In the genomic region with DNA sequence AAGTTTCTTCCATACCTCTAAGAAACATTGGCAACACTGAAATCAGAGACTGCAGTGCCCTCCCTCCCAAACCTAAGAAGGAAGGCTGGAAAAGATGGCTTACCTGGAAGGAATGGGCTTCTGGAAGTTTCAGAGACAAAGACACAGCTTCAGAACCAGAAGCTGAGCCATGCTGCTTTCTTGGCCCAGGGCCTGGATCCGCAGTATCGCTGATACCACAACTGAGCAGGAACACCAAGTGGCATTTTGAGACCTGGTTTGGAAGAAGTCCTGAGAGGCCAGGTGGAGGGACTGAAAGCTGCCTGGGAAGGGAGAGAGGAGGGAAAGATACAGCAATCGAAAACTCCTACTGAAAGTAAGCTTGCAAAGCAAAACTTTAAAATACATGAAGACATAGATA, we compare ENCODE assay signal across 16 cellular contexts. TPM values are rescaled to one million over a fixed set of nuclear protein-coding genes. Genes with fewer than 3 reads are reported as not detected.
DNase-seq lines count a peak whose midpoint lies in the region; ATAC-seq and TF ChIP-seq lines count a peak whose summit lies in the region.
"Had no signal": no experiment of that assay in that cellular context is flagged by ENCODE, and none has a peak within 500 bp of the region (broad histone marks: within the 10 kb centered on the region; RNA-seq: fewer than 3 reads in every experiment).

No MANE protein-coding gene starts in this region.

- no peak overlapping the region for H3K27ac Mint-ChIP-seq in T-helper 17 cell
- H3K27ac Mint-ChIP-seq in memory B cell, result peak overlapping the region; percentile 79

- H3K4me1 ChIP-seq in BLaER1 treated with 17β-estradiol and CSF1 and Interleukin-3, amounts not matched to agents 10 nM and 100 nM, result peaks cover 8 to 28% (median 17%) of the 10 kb centered on the region in 10 experiments
- H3K4me1 ChIP-seq in esophagus muscularis mucosa, result no peaks in the 10 kb centered on the region
- H3K4me1 ChIP-seq: BE2C, vagina had no signal

- TF ChIP-seq CTCF in GM12864 (IDR thresholded peaks at IDR 0.05; ENCODE audit: low read depth, low read length, missing control alignments), result no peak
- no peak for TF ChIP-seq CTCF in esophagus muscularis mucosa (IDR thresholded peaks at IDR 0.05)

- no peaks in the 10 kb centered on the region for H3K9me3 Mint-ChIP-seq in memory B cell

- H3K36me3 ChIP-seq in BLaER1 treated with 17β-estradiol and CSF1 and Interleukin-3, amounts not matched to agents 10 nM and 100 nM, result no peaks in the 10 kb centered on the region
- no peaks in the 10 kb centered on the region for H3K36me3 ChIP-seq in esophagus muscularis mucosa
- H3K36me3 ChIP-seq: BE2C, vagina had no signal

- no peaks in the 10 kb centered on the region for H4K20me1 ChIP-seq in BLaER1 treated with 17β-estradiol and CSF1 and Interleukin-3, amounts not matched to agents 10 nM and 100 nM

- H3K27me3 ChIP-seq in BLaER1 treated with 17β-estradiol and CSF1 and Interleukin-3, amounts not matched to agents 10 nM and 100 nM, result no peaks in the 10 kb centered on the region
- H3K27me3 ChIP-seq in esophagus muscularis mucosa, result no peaks in the 10 kb centered on the region
- H3K27me3 ChIP-seq: BE2C, vagina had no signal

- intact Hi-C loops in esophagus muscularis mucosa (cut with DNase I), result no loop called here

- no peak overlapping the region for H3K4me3 ChIP-seq in BLaER1 treated with 17β-estradiol and CSF1 and Interleukin-3, amounts not matched to agents 10 nM and 100 nM
- H3K4me3 ChIP-seq in GM12864 (ENCODE audit: low read depth, low read length) (peak overlapping the region; percentile 49), esophagus muscularis mucosa (no peak overlapping the region)
- H3K4me3 ChIP-seq: lung, SK-N-MC, vagina had no signal

- peak overlapping the region; percentile 2 to 78 (median 69); a peak in 18 of 22 replicates for H3K4me2 ChIP-seq in BLaER1 treated with 17β-estradiol and CSF1 and Interleukin-3, amounts not matched to agents 10 nM and 100 nM

- 87% methylated on average over 3 of the region's 3 CpGs for WGBS in esophagus muscularis mucosa

- no peak for DNase-seq in GM12864 (ENCODE audit: low read depth)
- DNase-seq in T-helper 17 cell, result no peak
- no peak for DNase-seq in memory B cell (ENCODE audit: low spot score in 2 of 2)
- no peak for DNase-seq in stimulated activated CD4-positive, alpha-beta T cell treated with anti-CD3 and anti-CD28 coated beads, Interleukin-4, amount 100 ng/mL, for 24 hours
- DNase-seq in NCI-H1436 (lab: John Stamatoyannopoulos, UW), result no peak
- no peak for DNase-seq in esophagus muscularis mucosa (ENCODE audit: extremely low spot score)
- DNase-seq: BE2C; caudate nucleus; foreskin melanocyte; KG1; NCI-H1417 treated with DMSO at 0.1 percent for 48 hours; stimulated activated CD4-positive, alpha-beta T cell treated with anti-CD3 and anti-CD28 coated beads, Interleukin-4, amount 100 ng/mL, for 1 hour had no signal

- no peaks in the 10 kb centered on the region for H3K27me3 Mint-ChIP-seq in T-helper 17 cell
- no peaks in the 10 kb centered on the region for H3K27me3 Mint-ChIP-seq in memory B cell

- H3K27ac ChIP-seq in BLaER1 treated with 17β-estradiol and CSF1 and Interleukin-3, amounts not matched to agents 10 nM and 100 nM, result no peak overlapping the region
- no peak overlapping the region for H3K27ac ChIP-seq in esophagus muscularis mucosa (replicated peaks in 1 of 4)
- H3K27ac ChIP-seq: SK-N-MC, vagina had no signal

- H3K36me3 Mint-ChIP-seq in T-helper 17 cell (ENCODE audit: low read depth) (no peaks in the 10 kb centered on the region), memory B cell (peaks cover 6% of the 10 kb centered on the region)

- ATAC-seq in T-helper 17 cell (no peak), memory B cell (ENCODE audit: low read depth) (no peak)

- H3K9ac ChIP-seq in BLaER1 treated with 17β-estradiol and CSF1 and Interleukin-3, amounts not matched to agents 10 nM and 100 nM, result no peak overlapping the region

- peaks cover 0 to 7% (median 6%) of the 10 kb centered on the region in 11 experiments; a peak in 16 of 22 replicates for H3K9me3 ChIP-seq in BLaER1 treated with 17β-estradiol and CSF1 and Interleukin-3, amounts not matched to agents 10 nM and 100 nM (replicated peaks in 1 of 11)
- H3K9me3 ChIP-seq in T-helper 17 cell (ENCODE audit: control insufficient read depth, low read length, poor library complexity, severe bottlenecking) (no peaks in the 10 kb centered on the region), esophagus muscularis mucosa (no peaks in the 10 kb centered on the region)
- H3K9me3 ChIP-seq: BE2C, vagina had no signal

- no peak for TF ChIP-seq EP300 in esophagus muscularis mucosa (IDR thresholded peaks at IDR 0.05)

- H3K4me1 Mint-ChIP-seq in T-helper 17 cell, result peaks cover 23% of the 10 kb centered on the region
- peaks cover 32% of the 10 kb centered on the region for H3K4me1 Mint-ChIP-seq in memory B cell

- H3K4me3 Mint-ChIP-seq in T-helper 17 cell (peak overlapping the region; percentile 43), memory B cell (peak overlapping the region; percentile 67)

- TF ChIP-seq POLR2A in esophagus muscularis mucosa (IDR thresholded peaks at IDR 0.05; ENCODE audit: low read depth), result no peak

RNA-seq across cellular contexts. Expression of a gene that starts 19.8 kb away (rescaled TPM):
- total RNA-seq in T-helper 17 cell, result 1 to 10 TPM; 2.3 to 4.5 TPM
- total RNA-seq in esophagus muscularis mucosa, result 1 to 10 TPM; 1.2 to 2.9 (median 2.2) TPM
